Comparison of ENCODE assay signal across 11 cellular contexts in the genomic region with DNA sequence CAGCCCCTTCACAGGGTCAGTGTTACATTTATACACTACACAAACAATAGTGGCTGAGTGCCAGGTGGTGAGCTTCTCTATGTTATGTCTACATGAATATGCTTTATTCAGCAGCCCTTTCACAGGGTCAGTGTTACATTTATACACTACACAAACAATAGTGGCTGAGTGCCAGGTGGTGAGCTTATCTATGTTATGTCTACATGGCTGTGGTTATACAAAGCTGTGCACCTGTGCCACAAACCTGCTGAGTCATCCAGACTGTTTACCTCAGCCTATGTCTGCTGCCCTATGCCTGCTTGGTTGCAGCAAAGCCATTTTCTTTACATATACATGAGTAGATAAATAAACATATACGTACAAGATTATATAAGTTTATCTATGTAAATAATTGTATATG.
DNase-seq lines count a peak whose midpoint lies in the region; ATAC-seq and TF ChIP-seq lines count a peak whose summit lies in the region.
"Had no signal": no experiment of that assay in that cellular context is flagged by ENCODE, and none has a peak within 500 bp of the region (broad histone marks: within the 10 kb centered on the region; RNA-seq: fewer than 3 reads in every experiment).

No MANE protein-coding gene starts in this region.

- peak; percentile 88 for DNase-seq in H4 (ENCODE audit: low spot score)
- DNase-seq in NCI-H1105 (lab: John Stamatoyannopoulos, UW) = peak; percentile 48
- peak; percentile 50 for DNase-seq in SW480 (ENCODE audit: low spot score)
- DNase-seq in head of caudate nucleus = no peak
- DNase-seq in mesenteric fat pad (ENCODE audit: low spot score) = no peak
- DNase-seq: activated naive CD8-positive, alpha-beta T cell treated with anti-CD3 and anti-CD28 coated beads for 36 hours; MV-4-11; naive thymus-derived CD4-positive, alpha-beta T cell; stimulated activated CD4-positive, alpha-beta T cell treated with anti-CD3 and anti-CD28 coated beads, Interleukin-1b, Interleukin-23, amount 100 ng/mL, for 48 hours had no signal

- H3K36me3 ChIP-seq in liver (ENCODE audit: control insufficient read depth in 4 of 4, insufficient read depth in 3 of 4, low read depth in 1 of 4, low read length in 3 of 4) = no peaks in the 10 kb centered on the region

- no peak for TF ChIP-seq CTCF in liver (IDR thresholded peaks at IDR 0.05; ENCODE audit: low read depth, low read length, missing input control)

- H3K9ac ChIP-seq in liver (ENCODE audit: low read depth in 1 of 2, low read length in 2 of 2) = no peak overlapping the region

- 84% methylated on average over 1 of the region's 1 CpG for WGBS in liver

- TF ChIP-seq RAD21 in liver (IDR thresholded peaks at IDR 0.05) = no peak

- H3K9me3 ChIP-seq in liver (ENCODE audit: control insufficient read depth in 4 of 4, low read length in 3 of 4) = peaks cover 0 to 3% (median 0%) of the 10 kb centered on the region in 4 donors

- ATAC-seq in HG02798 (IDR thresholded peaks at IDR 0.05; ENCODE audit: poor library complexity, unreplicated experiment) = no peak
- ATAC-seq: naive thymus-derived CD4-positive, alpha-beta T cell had no signal

- intact Hi-C loops in head of caudate nucleus (cut with DNase I) = no loop called here

- H3K4me3 ChIP-seq in liver (ENCODE audit: low read depth in 1 of 3, low read length in 3 of 3) = no peak overlapping the region

- H3K4me1 ChIP-seq in liver (ENCODE audit: control insufficient read depth in 4 of 4, insufficient read depth in 4 of 4, low read length in 3 of 4) = peaks cover 3 to 16% (median 7%) of the 10 kb centered on the region in 4 donors

- H3K27me3 ChIP-seq in liver (ENCODE audit: control insufficient read depth in 4 of 4, insufficient read depth in 4 of 4, low read length in 3 of 4) = no peaks in the 10 kb centered on the region

- H3K27ac ChIP-seq in liver (ENCODE audit: low read depth in 1 of 2, low read length in 2 of 2) = no peak overlapping the region

TF ChIP-seq in liver, 16 proteins besides CTCF, POLR2A, EP300 and RAD21:
- no peak for TF ChIP-seq SP1 (IDR thresholded peaks at IDR 0.05)
- peak; percentile 42 for TF ChIP-seq YY1 (IDR thresholded peaks at IDR 0.05)

Comparison
In these comparisons a context has a peak if more than half of its experiments do, and no peak if none do; other contexts are left out.
1. DNase-seq: peak in H4 (single experiment), NCI-H1105 (single experiment) and SW480 (single experiment); none in head of caudate nucleus (0 of 42) and mesenteric fat pad (single experiment).